Comparison of ENCODE assay signal across 11 cellular contexts in the genomic region with DNA sequence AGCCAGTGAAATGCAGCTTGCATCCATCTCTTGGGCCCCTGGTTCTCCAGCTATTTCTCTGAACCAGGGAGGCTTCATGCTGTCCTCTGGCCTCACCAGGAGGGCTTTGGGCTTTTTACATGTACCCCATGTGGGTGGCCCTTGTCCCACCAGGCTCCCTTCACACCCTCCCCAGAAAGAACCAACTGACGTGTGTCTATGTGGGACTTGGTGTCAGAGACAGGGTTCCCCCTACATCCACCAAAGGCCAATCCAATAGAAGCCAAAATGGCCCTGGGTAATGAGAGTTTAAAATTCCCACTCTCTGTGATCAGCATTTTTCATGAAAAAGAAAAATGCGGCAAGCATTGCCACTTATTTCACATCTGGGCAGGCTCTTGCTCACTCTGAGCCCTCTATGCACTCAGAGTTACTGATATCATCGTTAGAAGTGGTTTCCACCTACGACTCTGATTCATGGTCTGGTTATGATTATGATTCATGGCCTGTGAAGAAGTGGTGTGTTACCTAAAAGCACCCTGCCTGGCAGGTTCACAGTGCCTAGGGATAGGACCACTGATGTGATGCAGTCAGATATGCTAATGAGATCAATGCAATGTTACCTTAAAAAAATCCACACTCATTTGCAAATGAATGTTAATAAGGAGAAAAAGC.
DNase-seq lines count a peak whose midpoint lies in the region; ATAC-seq, FAIRE-seq and TF ChIP-seq lines count a peak whose summit lies in the region.
"Had no signal": no experiment of that assay in that cellular context is flagged by ENCODE, and none has a peak within 500 bp of the region (broad histone marks: within the 10 kb centered on the region; RNA-seq: fewer than 3 reads in every experiment).

No MANE protein-coding gene starts in this region.

- DNase-seq in MCF 10A (ENCODE audit: unreplicated experiment) (peak; percentile 76), breast epithelium (ENCODE audit: low spot score in 2 of 2) (no peak), kidney tubule cell (ENCODE audit: low spot score) (peak; percentile 92), urothelium cell line (ENCODE audit: low spot score) (peak; percentile 83), WERI-Rb-1 (no peak), tibial nerve (ENCODE audit: low spot score in 2 of 2) (no peak)
- peak; percentile 54 for DNase-seq in activated CD8-positive, alpha-beta memory T cell treated with anti-CD3 and anti-CD28 coated beads, Interleukin-2, amount 50 U/mL, for 48 hours
- DNase-seq: effector CD8-positive, alpha-beta T cell; posterior cingulate gyrus had no signal

- no peaks in the 10 kb centered on the region for H3K36me3 ChIP-seq in breast epithelium
- no peaks in the 10 kb centered on the region for H3K36me3 ChIP-seq in WERI-Rb-1
- H3K36me3 ChIP-seq in tibial nerve = peaks cover 0 to 3% (median 0%) of the 10 kb centered on the region in 3 donors

- no peak for TF ChIP-seq EP300 in tibial nerve (IDR thresholded peaks at IDR 0.05)

- H3K27ac ChIP-seq in breast epithelium = no peak overlapping the region
- no peak overlapping the region for H3K27ac ChIP-seq in WERI-Rb-1
- no peak overlapping the region for H3K27ac ChIP-seq in tibial nerve

- H3K36me3 Mint-ChIP-seq in MCF 10A (ENCODE audit: insufficient read depth, unreplicated experiment) = no peaks in the 10 kb centered on the region

- H3K27me3 ChIP-seq in breast epithelium = no peaks in the 10 kb centered on the region
- H3K27me3 ChIP-seq in WERI-Rb-1 (ENCODE audit: insufficient read depth, low read depth, severe bottlenecking) = no peaks in the 10 kb centered on the region
- no peaks in the 10 kb centered on the region for H3K27me3 ChIP-seq in tibial nerve

- TF ChIP-seq POLR2A in breast epithelium (IDR thresholded peaks at IDR 0.05) (no peak), tibial nerve (IDR thresholded peaks at IDR 0.05) (no peak)

- ATAC-seq in HG02571 (IDR thresholded peaks at IDR 0.05; ENCODE audit: unreplicated experiment) = no peak

- TF ChIP-seq CTCF in MCF 10A (IDR thresholded peaks at IDR 0.05; ENCODE audit: unreplicated experiment) (no peak), breast epithelium (IDR thresholded peaks at IDR 0.05) (no peak), WERI-Rb-1 (IDR thresholded peaks at IDR 0.05; ENCODE audit: low read depth, low read length) (no peak), tibial nerve (IDR thresholded peaks at IDR 0.05) (no peak)

- intact Hi-C loops in MCF 10A (cut with micrococcal nuclease) (loop anchor here (10.0 kb wide), 1 partner anchor 133 kb away; the partner anchor contains the start of gene BUB3), breast epithelium (cut with DNase I; ENCODE audit: low total_unique reads) (no loop called here)

- no peak overlapping the region for H3K4me3 Mint-ChIP-seq in MCF 10A (ENCODE audit: unreplicated experiment)
- H3K4me3 Mint-ChIP-seq: B cell had no signal

- H3K9me3 Mint-ChIP-seq in MCF 10A (ENCODE audit: unreplicated experiment) = peaks cover 5% of the 10 kb centered on the region

- no peak overlapping the region for H3K27ac Mint-ChIP-seq in MCF 10A (ENCODE audit: low read depth, unreplicated experiment)
- H3K27ac Mint-ChIP-seq: B cell had no signal

- POLR2A ChIA-PET in MCF 10A (lab: Yijun Ruan, JAX) = interaction anchor here (0.6 kb wide), 1 partner anchor 28 kb away, joined by 3 read pairs; no protein-coding TSS in a partner anchor

- no TSS peak for BruUV-seq in MCF 10A (replicated peaks; lab: Mats Ljungman, UMichigan)

- FAIRE-seq in urothelium cell line (lab: Jason Lieb, UNC) = peak; percentile 48

- no peak overlapping the region for H3K4me3 ChIP-seq in breast epithelium
- H3K4me3 ChIP-seq in WERI-Rb-1 (ENCODE audit: low read depth, low read length) = no peak overlapping the region
- no peak overlapping the region for H3K4me3 ChIP-seq in tibial nerve

- H3K4me1 Mint-ChIP-seq in MCF 10A (ENCODE audit: insufficient read depth, unreplicated experiment) = no peaks in the 10 kb centered on the region
- H3K4me1 Mint-ChIP-seq: B cell had no signal

- H3K4me1 ChIP-seq in breast epithelium (no peaks in the 10 kb centered on the region), tibial nerve (no peaks in the 10 kb centered on the region)

- CTCF ChIA-PET in MCF 10A (lab: Yijun Ruan, JAX) = interaction anchor here (0.6 kb wide), 1 partner anchor 17 kb away, joined by 3 read pairs; no protein-coding TSS in a partner anchor

- 64 to 76% methylated on average over 4 of the region's 4 CpGs for WGBS in tibial nerve, 2 donors

- H3K9me3 ChIP-seq in breast epithelium (peaks cover 5 to 10% of the 10 kb centered on the region in 2 donors), WERI-Rb-1 (ENCODE audit: severe bottlenecking) (no peaks in the 10 kb centered on the region), tibial nerve (peaks cover 0 to 13% (median 0%) of the 10 kb centered on the region in 4 donors)

- no peaks in the 10 kb centered on the region for H3K27me3 Mint-ChIP-seq in MCF 10A (ENCODE audit: insufficient read depth, unreplicated experiment)

Comparison
In these comparisons a context has a peak if more than half of its experiments do, and no peak if none do; other contexts are left out.
1. DNase-seq: peak in MCF 10A (single experiment), activated CD8-positive, alpha-beta memory T cell treated with anti-CD3 and anti-CD28 coated beads, Interleukin-2, amount 50 U/mL, for 48 hours (single experiment), kidney tubule cell (single experiment) and urothelium cell line (single experiment); none in breast epithelium (0 of 2), WERI-Rb-1 (single experiment) and tibial nerve (0 of 2).